ENCODE assay signal across 30 cellular contexts in genomic region chr7:125877251-125877650, GRCh38.
"Had no signal": no experiment of that assay in that cellular context is flagged by ENCODE, and none has a peak within 500 bp of the region (broad histone marks: within the 10 kb centered on the region; RNA-seq: fewer than 3 reads in every experiment).

No MANE protein-coding gene starts in this region.

- H3K9me3 ChIP-seq: colonic mucosa, esophagus muscularis mucosa, gastroesophageal sphincter, lower lobe of right lung, ovary, psoas muscle, sigmoid colon, thoracic aorta, vagina had no signal

- DNase-seq: colonic mucosa; effector CD8-positive, alpha-beta T cell; foreskin keratinocyte; glutamatergic neuron; heart right ventricle; hypothalamus; immature natural killer cell; islet precursor cell; kidney glomerular epithelial cell; left colon; left ventricle myocardium inferior; lower lobe of right lung; natural killer cell; occipital lobe; ovary; posterior cingulate gyrus; psoas muscle; right cardiac atrium; sigmoid colon; spleen; stimulated activated CD4-positive, alpha-beta T cell treated with anti-CD3 and anti-CD28 coated beads, Interleukin-4, amount 100 ng/mL, for 4 hours; transverse colon had no signal

- H3K27me3 ChIP-seq: colonic mucosa, esophagus muscularis mucosa, foreskin keratinocyte, gastroesophageal sphincter, heart right ventricle, ovary, sigmoid colon, spleen, transverse colon, vagina had no signal

- H3K27ac Mint-ChIP-seq: dendritic cell treated with granulocyte-macrophage colony-stimulating factor and Interleukin-4, amounts not matched to agents 40 ng/mL and 50 ng/mL, for 4 days; immature natural killer cell; natural killer cell; stimulated activated memory B cell treated with anti-CD40 and anti-IgM and Interleukin-4, amounts not matched to agents 10 μg/mL and 1 μg/mL and 100 μg/mL, for 72 hours; stimulated activated naive CD8-positive, alpha-beta T cell treated with anti-CD3 and anti-CD28 coated beads, Interleukin-15, Interleukin-2, amounts not matched to agents 100 ng/mL and 50 ng/mL, for 24 hours had no signal

- H3K27me3 Mint-ChIP-seq: dendritic cell treated with granulocyte-macrophage colony-stimulating factor and Interleukin-4, amounts not matched to agents 40 ng/mL and 50 ng/mL, for 4 days; stimulated activated memory B cell treated with anti-CD40 and anti-IgM and Interleukin-4, amounts not matched to agents 10 μg/mL and 1 μg/mL and 100 μg/mL, for 72 hours; stimulated activated naive CD8-positive, alpha-beta T cell treated with anti-CD3 and anti-CD28 coated beads, Interleukin-15, Interleukin-2, amounts not matched to agents 100 ng/mL and 50 ng/mL, for 24 hours had no signal

- H3K27ac ChIP-seq: colonic mucosa, esophagus muscularis mucosa, foreskin keratinocyte, gastroesophageal sphincter, heart right ventricle, left ventricle myocardium inferior, lower lobe of right lung, ovary, psoas muscle, sigmoid colon, spleen, thoracic aorta, transverse colon, vagina had no signal

- H3K4me3 Mint-ChIP-seq: dendritic cell treated with granulocyte-macrophage colony-stimulating factor and Interleukin-4, amounts not matched to agents 40 ng/mL and 50 ng/mL, for 4 days; immature natural killer cell; natural killer cell; stimulated activated memory B cell treated with anti-CD40 and anti-IgM and Interleukin-4, amounts not matched to agents 10 μg/mL and 1 μg/mL and 100 μg/mL, for 72 hours; stimulated activated naive CD8-positive, alpha-beta T cell treated with anti-CD3 and anti-CD28 coated beads, Interleukin-15, Interleukin-2, amounts not matched to agents 100 ng/mL and 50 ng/mL, for 24 hours had no signal

- ATAC-seq: foreskin keratinocyte; gastroesophageal sphincter; heart right ventricle; left colon; lower lobe of right lung; natural killer cell; psoas muscle; right cardiac atrium; stimulated activated memory B cell treated with anti-CD40 and anti-IgM and Interleukin-4, amounts not matched to agents 10 μg/mL and 1 μg/mL and 100 μg/mL, for 72 hours had no signal

- FAIRE-seq: endothelial cell of umbilical vein had no signal

- H3K36me3 Mint-ChIP-seq: immature natural killer cell; natural killer cell; stimulated activated memory B cell treated with anti-CD40 and anti-IgM and Interleukin-4, amounts not matched to agents 10 μg/mL and 1 μg/mL and 100 μg/mL, for 72 hours had no signal

- H3K4me3 ChIP-seq: colonic mucosa, esophagus muscularis mucosa, gastroesophageal sphincter, heart right ventricle, left ventricle myocardium inferior, lower lobe of right lung, ovary, psoas muscle, sigmoid colon, spleen, thoracic aorta, transverse colon, vagina had no signal

- H3K36me3 ChIP-seq: colonic mucosa, esophagus muscularis mucosa, gastroesophageal sphincter, heart right ventricle, left ventricle myocardium inferior, lower lobe of right lung, ovary, sigmoid colon, spleen, thoracic aorta, transverse colon, vagina had no signal

- H3K4me1 Mint-ChIP-seq: immature natural killer cell; natural killer cell; stimulated activated memory B cell treated with anti-CD40 and anti-IgM and Interleukin-4, amounts not matched to agents 10 μg/mL and 1 μg/mL and 100 μg/mL, for 72 hours had no signal

- H3K4me1 ChIP-seq: colonic mucosa, esophagus muscularis mucosa, foreskin keratinocyte, gastroesophageal sphincter, heart right ventricle, left ventricle myocardium inferior, lower lobe of right lung, psoas muscle, sigmoid colon, spleen, transverse colon, vagina had no signal
